Comparison of ENCODE assay signal across 34 cellular contexts in the genomic region with DNA sequence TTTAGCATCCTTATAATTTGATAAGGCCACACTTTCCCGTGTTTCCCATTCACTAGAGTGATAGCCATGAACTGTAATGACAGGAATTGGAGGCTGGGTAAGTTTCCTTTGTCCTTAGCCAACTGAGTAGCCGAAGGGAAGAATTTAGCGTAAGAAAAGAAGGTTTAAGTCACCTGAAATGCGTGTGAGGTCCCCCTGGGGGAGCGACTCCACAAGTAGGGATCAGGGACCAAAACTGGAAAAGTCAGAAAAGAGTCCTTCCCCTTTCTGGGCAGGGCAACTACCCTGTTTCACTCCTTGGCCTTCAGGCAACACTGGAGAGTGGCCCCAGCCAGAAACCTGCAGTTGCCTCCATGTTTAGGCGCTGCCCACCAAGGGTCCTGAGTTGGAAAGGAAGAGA.
"Had no signal": no experiment of that assay in that cellular context is flagged by ENCODE, and none has a peak within 500 bp of the region (broad histone marks: within the 10 kb centered on the region; RNA-seq: fewer than 3 reads in every experiment).

No MANE protein-coding gene starts in this region.

- H3K36me3 Mint-ChIP-seq: activated naive CD8-positive, alpha-beta T cell treated with anti-CD3 and anti-CD28 coated beads for 36 hours; brain; natural killer cell treated with Interleukin-12 subunit alpha and Interleukin-12 subunit beta and Interleukin-15 and Interleukin-18, amount 100 ng/mL, for 72 hours; stimulated activated memory B cell treated with anti-CD40 and anti-IgM and Interleukin-4, amounts not matched to agents 10 μg/mL and 1 μg/mL and 100 μg/mL, for 72 hours had no signal

- H3K36me3 ChIP-seq: adrenal gland, cardiac muscle cell, left ventricle myocardium inferior, pancreas, sigmoid colon, suprapubic skin, tibial artery had no signal

- H3K27ac Mint-ChIP-seq: activated naive CD4-positive, alpha-beta T cell treated with anti-CD3 and anti-CD28 coated beads for 36 hours; activated naive CD8-positive, alpha-beta T cell treated with anti-CD3 and anti-CD28 coated beads for 36 hours; activated T-helper 1 cell treated with anti-CD3 and anti-CD28 coated beads, Interleukin-12 subunit alpha, Interleukin-12 subunit beta, Interleukin-2, Interleukin-4 antibody, amounts not matched to agents 30 ng/mL and 10 ng/mL and 1 ng/mL, durations not matched to agents 14 hours and 24 hours and 36 hours; brain; natural killer cell treated with Interleukin-12 subunit alpha and Interleukin-12 subunit beta and Interleukin-15 and Interleukin-18, amount 100 ng/mL, for 72 hours; stimulated activated memory B cell treated with anti-CD40 and anti-IgM and Interleukin-4, amounts not matched to agents 10 μg/mL and 1 μg/mL and 100 μg/mL, for 72 hours had no signal

- H3K9me3 Mint-ChIP-seq: activated naive CD4-positive, alpha-beta T cell treated with anti-CD3 and anti-CD28 coated beads for 36 hours; activated naive CD8-positive, alpha-beta T cell treated with anti-CD3 and anti-CD28 coated beads for 36 hours; activated T-helper 1 cell treated with anti-CD3 and anti-CD28 coated beads, Interleukin-12 subunit alpha, Interleukin-12 subunit beta, Interleukin-2, Interleukin-4 antibody, amounts not matched to agents 30 ng/mL and 10 ng/mL and 1 ng/mL, durations not matched to agents 14 hours and 24 hours and 36 hours; natural killer cell treated with Interleukin-12 subunit alpha and Interleukin-12 subunit beta and Interleukin-15 and Interleukin-18, amount 100 ng/mL, for 72 hours; stimulated activated memory B cell treated with anti-CD40 and anti-IgM and Interleukin-4, amounts not matched to agents 10 μg/mL and 1 μg/mL and 100 μg/mL, for 72 hours had no signal

- H3K9me3 ChIP-seq: adrenal gland, left ventricle myocardium inferior, mucosa of descending colon, pancreas, sigmoid colon, suprapubic skin, tibial artery had no signal

- H3K4me3 Mint-ChIP-seq: activated naive CD4-positive, alpha-beta T cell treated with anti-CD3 and anti-CD28 coated beads for 36 hours; activated naive CD8-positive, alpha-beta T cell treated with anti-CD3 and anti-CD28 coated beads for 36 hours; activated T-helper 1 cell treated with anti-CD3 and anti-CD28 coated beads, Interleukin-12 subunit alpha, Interleukin-12 subunit beta, Interleukin-2, Interleukin-4 antibody, amounts not matched to agents 30 ng/mL and 10 ng/mL and 1 ng/mL, durations not matched to agents 14 hours and 24 hours and 36 hours; brain; natural killer cell treated with Interleukin-12 subunit alpha and Interleukin-12 subunit beta and Interleukin-15 and Interleukin-18, amount 100 ng/mL, for 72 hours; stimulated activated memory B cell treated with anti-CD40 and anti-IgM and Interleukin-4, amounts not matched to agents 10 μg/mL and 1 μg/mL and 100 μg/mL, for 72 hours had no signal

- H3K4me3 ChIP-seq: adrenal gland, cardiac muscle cell, coronary artery, dorsolateral prefrontal cortex, left ventricle myocardium inferior, lung, mucosa of descending colon, pancreas, psoas muscle, sigmoid colon, smooth muscle cell, suprapubic skin, tibial artery had no signal

- H3K27me3 Mint-ChIP-seq: activated naive CD8-positive, alpha-beta T cell treated with anti-CD3 and anti-CD28 coated beads for 36 hours; brain; stimulated activated memory B cell treated with anti-CD40 and anti-IgM and Interleukin-4, amounts not matched to agents 10 μg/mL and 1 μg/mL and 100 μg/mL, for 72 hours had no signal

- H3K27ac ChIP-seq: adrenal gland, cardiac muscle cell, coronary artery, dorsolateral prefrontal cortex, left ventricle myocardium inferior, pancreas, psoas muscle, sigmoid colon, suprapubic skin, tibial artery had no signal

- ATAC-seq: esophagus mucosa; mucosa of descending colon; natural killer cell treated with Interleukin-12 subunit alpha and Interleukin-12 subunit beta and Interleukin-15 and Interleukin-18, amount 100 ng/mL, for 72 hours; pancreas; psoas muscle; stimulated activated memory B cell treated with anti-CD40 and anti-IgM and Interleukin-4, amounts not matched to agents 10 μg/mL and 1 μg/mL and 100 μg/mL, for 72 hours had no signal

- H3K4me1 Mint-ChIP-seq: activated naive CD8-positive, alpha-beta T cell treated with anti-CD3 and anti-CD28 coated beads for 36 hours; brain; stimulated activated memory B cell treated with anti-CD40 and anti-IgM and Interleukin-4, amounts not matched to agents 10 μg/mL and 1 μg/mL and 100 μg/mL, for 72 hours had no signal

- H3K4me2 ChIP-seq: smooth muscle cell had no signal

- DNase-seq: activated CD4-positive, alpha-beta T cell treated with anti-CD3 and anti-CD28 coated beads for 4 hours; activated CD4-positive, alpha-beta T cell treated with anti-CD3 and anti-CD28 coated beads, Interleukin-2, amount 50 U/mL, for 48 hours; activated CD8-positive, alpha-beta memory T cell treated with anti-CD3 and anti-CD28 coated beads for 24 hours; activated effector memory CD4-positive, alpha-beta T cell treated with anti-CD3 and anti-CD28 coated beads, Interleukin-2, amount 50 U/mL, for 16 hours; activated naive CD4-positive, alpha-beta T cell treated with anti-CD3 and anti-CD28 coated beads for 36 hours; activated naive CD8-positive, alpha-beta T cell treated with anti-CD3 and anti-CD28 coated beads for 36 hours; adrenal gland; aorta; dorsolateral prefrontal cortex; effector memory CD4-positive, alpha-beta T cell; foreskin fibroblast; head of caudate nucleus; hippocampal formation; islet precursor cell; left ventricle myocardium inferior; mucosa of descending colon; pancreas; psoas muscle; sigmoid colon; stimulated activated CD4-positive, alpha-beta T cell treated with anti-CD3 and anti-CD28 coated beads, Interleukin-1b, Interleukin-23, amount 100 ng/mL, for 48 hours; stimulated activated CD4-positive, alpha-beta T cell treated with anti-CD3 and anti-CD28 coated beads, Interleukin-4, amount 100 ng/mL, for 4 hours; stimulated activated CD8-positive, alpha-beta memory T cell treated with anti-CD3 and anti-CD28 coated beads, Interleukin-4, amount 100 ng/mL, for 48 hours; T-helper 1 cell; tibial artery had no signal

- H3K27me3 ChIP-seq: adrenal gland, cardiac muscle cell, sigmoid colon, suprapubic skin, tibial artery had no signal

- H3K4me1 ChIP-seq: adrenal gland, left ventricle myocardium inferior, pancreas, psoas muscle, sigmoid colon, suprapubic skin, tibial artery had no signal
